ENCODE assay signal across 8 cellular contexts in the genomic region with DNA sequence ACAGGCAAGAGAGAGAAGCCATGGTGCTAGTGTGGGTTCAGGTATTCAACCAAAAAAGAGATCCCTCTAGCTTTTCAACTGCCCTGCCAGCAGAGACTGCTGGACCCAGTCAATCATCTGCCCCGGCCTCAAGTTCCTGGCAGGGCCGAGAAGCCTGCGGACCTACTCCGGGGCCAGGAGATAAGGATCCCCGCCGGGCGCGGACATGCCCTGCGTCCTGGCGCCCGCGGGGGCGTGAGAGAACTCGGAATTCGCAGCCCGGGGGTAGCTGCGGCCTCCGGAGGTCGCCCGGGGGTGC. TPM values are rescaled to one million over a fixed set of nuclear protein-coding genes. Genes with fewer than 3 reads are reported as not detected.
A peak's percentile ranks its signal among the peaks of the same experiment; 100 is the strongest.
DNase-seq lines count a peak whose midpoint lies in the region; ATAC-seq and TF ChIP-seq lines count a peak whose summit lies in the region.

No MANE protein-coding gene starts in this region.

- H3K9me3 ChIP-seq in stomach smooth muscle (ENCODE audit: control insufficient read depth in 2 of 2, low read length in 2 of 2): no peaks in the 10 kb centered on the region

- H3K36me3 Mint-ChIP-seq in activated T-cell treated with anti-CD3 and anti-CD28 coated beads, Interleukin-2, amount 50 U/mL, for 72 hours (ENCODE audit: insufficient read depth in 2 of 2): peaks cover 1 to 2% of the 10 kb centered on the region in 2 donors
- H3K36me3 Mint-ChIP-seq in activated CD4-positive, alpha-beta T cell treated with anti-CD3 and anti-CD28 coated beads, Interleukin-2, amount 10 ng/mL, durations not matched to agents 7 days and 5 days (ENCODE audit: low read depth): no peaks in the 10 kb centered on the region

- H3K27me3 ChIP-seq in brain microvascular endothelial cell (replicated peaks): no peaks in the 10 kb centered on the region
- no peaks in the 10 kb centered on the region for H3K27me3 ChIP-seq in stomach smooth muscle (ENCODE audit: control insufficient read depth in 1 of 2, insufficient read depth in 2 of 2, low read length in 2 of 2)

- DNase-seq in activated T-cell treated with anti-CD3 and anti-CD28 coated beads, Interleukin-2, amount 50 U/mL, for 72 hours: no peak
- DNase-seq in activated T-cell treated with anti-CD3 and anti-CD28 coated beads, Interleukin-2, amount 50 U/mL, for 48 hours: no peak
- DNase-seq in brain microvascular endothelial cell (peak; percentile 28), islet precursor cell (peak; percentile 82)
- DNase-seq in activated CD4-positive, alpha-beta T cell treated with anti-CD3 and anti-CD28 coated beads, Interleukin-2, amount 10 ng/mL, durations not matched to agents 7 days and 5 days: no peak

- peaks cover 72% of the 10 kb centered on the region for H3K27me3 Mint-ChIP-seq in activated T-cell treated with anti-CD3 and anti-CD28 coated beads, Interleukin-2, amount 50 U/mL, for 72 hours (ENCODE audit: low read depth)
- peaks cover 67% of the 10 kb centered on the region for H3K27me3 Mint-ChIP-seq in activated CD4-positive, alpha-beta T cell treated with anti-CD3 and anti-CD28 coated beads, Interleukin-2, amount 10 ng/mL, durations not matched to agents 7 days and 5 days

- H3K4me1 Mint-ChIP-seq in activated T-cell treated with anti-CD3 and anti-CD28 coated beads, Interleukin-2, amount 50 U/mL, for 72 hours (ENCODE audit: low read depth): peaks cover 12% of the 10 kb centered on the region
- peaks cover 6% of the 10 kb centered on the region for H3K4me1 Mint-ChIP-seq in activated CD4-positive, alpha-beta T cell treated with anti-CD3 and anti-CD28 coated beads, Interleukin-2, amount 10 ng/mL, durations not matched to agents 7 days and 5 days

- peak overlapping the region; percentile 75 to 87 for H3K9ac ChIP-seq in stomach smooth muscle (ENCODE audit: low read length in 2 of 2)

- in situ Hi-C loops in brain microvascular endothelial cell (cut with HindIII; ENCODE audit: low pct_ligation_motif_present, low sequenced_read_pairs): no loop called here

- TF ChIP-seq CTCF in brain microvascular endothelial cell (IDR thresholded peaks at IDR 0.05; ENCODE audit: low read depth, low read length, missing control alignments): peak; percentile 10

- H3K9me3 Mint-ChIP-seq in activated T-cell treated with anti-CD3 and anti-CD28 coated beads, Interleukin-2, amount 50 U/mL, for 72 hours: peaks cover 0 to 2% of the 10 kb centered on the region in 2 donors
- no peaks in the 10 kb centered on the region for H3K9me3 Mint-ChIP-seq in activated CD4-positive, alpha-beta T cell treated with anti-CD3 and anti-CD28 coated beads, Interleukin-2, amount 10 ng/mL, durations not matched to agents 7 days and 5 days

- H3K4me3 ChIP-seq in brain microvascular endothelial cell (ENCODE audit: low read depth, low read length) (peak overlapping the region; percentile 66), stomach smooth muscle (ENCODE audit: low read length in 2 of 2) (peak overlapping the region; percentile 83 to 88)

- no peak for ATAC-seq in activated T-cell treated with anti-CD3 and anti-CD28 coated beads, Interleukin-2, amount 50 U/mL, for 72 hours (replicated peaks in 1 of 2)
- ATAC-seq in GM18867 (IDR thresholded peaks at IDR 0.05; ENCODE audit: unreplicated experiment): no peak
- no peak for ATAC-seq in GM18907 (IDR thresholded peaks at IDR 0.05; ENCODE audit: unreplicated experiment)

- H3K4me3 Mint-ChIP-seq in activated T-cell treated with anti-CD3 and anti-CD28 coated beads, Interleukin-2, amount 50 U/mL, for 72 hours: peak overlapping the region; percentile 86 to 91
- no peak overlapping the region for H3K4me3 Mint-ChIP-seq in activated CD4-positive, alpha-beta T cell treated with anti-CD3 and anti-CD28 coated beads, Interleukin-2, amount 10 ng/mL, durations not matched to agents 7 days and 5 days

- H3K27ac Mint-ChIP-seq in activated T-cell treated with anti-CD3 and anti-CD28 coated beads, Interleukin-2, amount 50 U/mL, for 72 hours: no peak overlapping the region
- no peak overlapping the region for H3K27ac Mint-ChIP-seq in activated CD4-positive, alpha-beta T cell treated with anti-CD3 and anti-CD28 coated beads, Interleukin-2, amount 10 ng/mL, durations not matched to agents 7 days and 5 days

- CTCF ChIA-PET in activated CD4-positive, alpha-beta T cell treated with anti-CD3 and anti-CD28 coated beads, Interleukin-2, amount 10 ng/mL, durations not matched to agents 7 days and 5 days (lab: Charles Lee): no interaction called here

- POLR2A ChIA-PET in activated CD4-positive, alpha-beta T cell treated with anti-CD3 and anti-CD28 coated beads, Interleukin-2, amount 10 ng/mL, durations not matched to agents 7 days and 5 days (lab: Charles Lee): no interaction called here

- H3K27ac ChIP-seq in brain microvascular endothelial cell (peak overlapping the region; percentile 80), stomach smooth muscle (ENCODE audit: low read length) (peak overlapping the region; percentile 83)

- no peaks in the 10 kb centered on the region for H3K36me3 ChIP-seq in brain microvascular endothelial cell (replicated peaks)
- no peaks in the 10 kb centered on the region for H3K36me3 ChIP-seq in stomach smooth muscle (ENCODE audit: control insufficient read depth in 2 of 2, insufficient read depth in 2 of 2, low read length in 2 of 2)

- peaks cover 32% of the 10 kb centered on the region for H3K4me1 ChIP-seq in stomach smooth muscle (ENCODE audit: control insufficient read depth, insufficient read depth, low read length)

RNA-seq across cellular contexts. Expression of gene MAGI1, which starts 0.8 kb away (rescaled TPM):
- under 1 TPM; 0.41 to 0.67 TPM for total RNA-seq in activated T-cell treated with anti-CD3 and anti-CD28 coated beads, Interleukin-2, amount 50 U/mL, for 72 hours
- under 1 TPM in 1 of 2 experiments, not detected in 1; 0.04 TPM for total RNA-seq in activated CD4-positive, alpha-beta T cell treated with anti-CD3 and anti-CD28 coated beads, Interleukin-2, amount 10 ng/mL, durations not matched to agents 7 days and 5 days

Comparison
In these comparisons a context has a peak if more than half of its experiments do, and no peak if none do; other contexts are left out.
1. DNase-seq: peak in brain microvascular endothelial cell (single experiment) and islet precursor cell (single experiment); none in activated T-cell treated with anti-CD3 and anti-CD28 coated beads, Interleukin-2, amount 50 U/mL, for 72 hours (0 of 2), activated T-cell treated with anti-CD3 and anti-CD28 coated beads, Interleukin-2, amount 50 U/mL, for 48 hours (0 of 2) and activated CD4-positive, alpha-beta T cell treated with anti-CD3 and anti-CD28 coated beads, Interleukin-2, amount 10 ng/mL, durations not matched to agents 7 days and 5 days (single experiment).